Comparison of ENCODE assay signal across 1 cellular context in genomic region chr1:89195476-89195875, GRCh38.
A peak's percentile ranks its signal among the peaks of the same experiment; 100 is the strongest.
TF ChIP-seq lines count a peak whose summit lies in the region.

No MANE protein-coding gene starts in this region.

TF ChIP-seq in HepG2, 621 proteins besides CTCF, POLR2A, EP300 and RAD21:
- TF ChIP-seq ZNF7 (CRISPR knock-in tag; IDR thresholded peaks at IDR 0.05) (peak; percentile 15; the same call in 1 of the 2 replicates), ARNT (IDR thresholded peaks at IDR 0.05) (no peak), ZNF337 (CRISPR knock-in tag; IDR thresholded peaks at IDR 0.05; ENCODE audit: borderline replicate concordance, low read depth) (no peak), TCF7L2 (IDR thresholded peaks at IDR 0.05; ENCODE audit: low read depth, low read length) (no peak), ZNF567 (CRISPR knock-in tag; IDR thresholded peaks at IDR 0.05; ENCODE audit: borderline replicate concordance) (no peak)
- TF ChIP-seq, protein P1, sequence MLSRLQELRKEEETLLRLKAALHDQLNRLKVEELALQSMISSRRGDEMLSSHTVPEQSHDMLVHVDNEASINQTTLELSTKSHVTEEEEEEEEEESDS (CRISPR knock-in tag; IDR thresholded peaks at IDR 0.05; ENCODE audit: borderline replicate concordance) = no peak
- TF ChIP-seq, protein P2, sequence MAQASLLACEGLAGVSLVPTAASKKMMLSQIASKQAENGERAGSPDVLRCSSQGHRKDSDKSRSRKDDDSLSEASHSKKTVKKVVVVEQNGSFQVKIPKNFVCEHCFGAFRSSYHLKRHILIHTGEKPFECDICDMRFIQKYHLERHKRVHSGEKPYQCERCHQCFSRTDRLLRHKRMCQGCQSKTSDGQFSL (CRISPR knock-in tag; IDR thresholded peaks at IDR 0.05) = no peak
